ENCODE assay signal across 11 cellular contexts in the genomic region with DNA sequence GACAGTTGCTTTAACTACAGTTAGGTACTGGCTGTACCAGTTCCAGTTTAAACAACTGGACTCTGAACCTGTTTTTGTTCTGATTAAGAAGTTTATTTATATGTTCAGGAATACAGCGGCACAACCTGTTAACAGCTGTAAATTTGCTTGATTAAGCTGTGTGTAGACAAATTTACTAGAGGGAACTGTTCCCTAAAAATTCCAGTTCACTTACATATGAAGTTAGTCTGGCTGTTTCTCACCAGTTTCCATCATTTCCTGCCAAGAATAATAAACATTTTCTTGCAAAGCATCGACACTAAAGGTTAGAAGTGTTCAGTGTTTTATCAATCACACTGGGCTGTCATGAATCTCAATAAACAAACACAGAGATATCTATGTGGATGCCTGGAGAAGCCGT.
DNase-seq lines count a peak whose midpoint lies in the region; ATAC-seq, FAIRE-seq and TF ChIP-seq lines count a peak whose summit lies in the region.
"Had no signal": no experiment of that assay in that cellular context is flagged by ENCODE, and none has a peak within 500 bp of the region (broad histone marks: within the 10 kb centered on the region; RNA-seq: fewer than 3 reads in every experiment).

No MANE protein-coding gene starts in this region.

- peak; percentile 13 for FAIRE-seq in astrocyte (lab: Jason Lieb, UNC)

- TF ChIP-seq CTCF in astrocyte (IDR thresholded peaks at IDR 0.05; ENCODE audit: insufficient read depth, low read depth, low read length) (no peak), prostate gland (IDR thresholded peaks at IDR 0.05) (no peak)

- H3K36me3 ChIP-seq in astrocyte (ENCODE audit: insufficient read depth, low read length) (no peaks in the 10 kb centered on the region), prostate gland (no peaks in the 10 kb centered on the region)
- H3K36me3 ChIP-seq: BLaER1, brain microvascular endothelial cell had no signal

- H3K4me1 ChIP-seq in astrocyte (ENCODE audit: insufficient read depth, low read length) (peaks cover 16% of the 10 kb centered on the region), prostate gland (replicated peaks) (no peaks in the 10 kb centered on the region)
- H3K4me1 ChIP-seq: BLaER1 had no signal

- no peak overlapping the region for H3K4me3 Mint-ChIP-seq in astrocyte (ENCODE audit: unreplicated experiment)
- no peak overlapping the region for H3K4me3 Mint-ChIP-seq in activated T-helper 2 cell treated with anti-CD3 and anti-CD28 coated beads, Interferon-gamma antibody, Interleukin-2, Interleukin-4, amounts not matched to agents 10 μg/mL and 5 μg/mL and 100 μg/mL, durations not matched to agents 14 hours and 24 hours and 36 hours (ENCODE audit: low read depth)

- H3K4me1 Mint-ChIP-seq in astrocyte (ENCODE audit: low read depth, unreplicated experiment): peaks cover 6% of the 10 kb centered on the region
- H3K4me1 Mint-ChIP-seq in activated T-helper 2 cell treated with anti-CD3 and anti-CD28 coated beads, Interferon-gamma antibody, Interleukin-2, Interleukin-4, amounts not matched to agents 10 μg/mL and 5 μg/mL and 100 μg/mL, durations not matched to agents 14 hours and 24 hours and 36 hours (ENCODE audit: low read depth): no peaks in the 10 kb centered on the region

- H3K4me2 ChIP-seq in astrocyte (ENCODE audit: low read length): peak overlapping the region; percentile 11
- H3K4me2 ChIP-seq: BLaER1 had no signal

- H3K27me3 ChIP-seq in astrocyte (ENCODE audit: insufficient read depth, low read length) (no peaks in the 10 kb centered on the region), prostate gland (replicated peaks; ENCODE audit: insufficient read depth) (no peaks in the 10 kb centered on the region)
- H3K27me3 ChIP-seq: BLaER1, brain microvascular endothelial cell had no signal

- H3K9me3 ChIP-seq in astrocyte (ENCODE audit: insufficient read depth, low read depth, low read length): no peaks in the 10 kb centered on the region
- H3K9me3 ChIP-seq in prostate gland: no peaks in the 10 kb centered on the region

- no peaks in the 10 kb centered on the region for H3K36me3 Mint-ChIP-seq in astrocyte (ENCODE audit: low read depth, unreplicated experiment)
- no peaks in the 10 kb centered on the region for H3K36me3 Mint-ChIP-seq in activated T-helper 2 cell treated with anti-CD3 and anti-CD28 coated beads, Interferon-gamma antibody, Interleukin-2, Interleukin-4, amounts not matched to agents 10 μg/mL and 5 μg/mL and 100 μg/mL, durations not matched to agents 14 hours and 24 hours and 36 hours (ENCODE audit: low read depth)

- no peak for TF ChIP-seq POLR2A in prostate gland (IDR thresholded peaks at IDR 0.05)

- H2AFZ ChIP-seq in astrocyte (ENCODE audit: low read depth, low read length): no peak overlapping the region

- no peaks in the 10 kb centered on the region for H3K79me2 ChIP-seq in astrocyte (ENCODE audit: insufficient read depth, low read length)

- no peak for ATAC-seq in HG02642 (IDR thresholded peaks at IDR 0.05; ENCODE audit: poor library complexity, unreplicated experiment)
- ATAC-seq: stimulated activated naive CD8-positive, alpha-beta T cell treated with anti-CD3 and anti-CD28 coated beads, Interleukin-15, Interleukin-2, amounts not matched to agents 100 U/mL and 50 U/mL, for 24 hours had no signal

- DNase-seq in ELR (ENCODE audit: low read depth) (peak; percentile 48), astrocyte (ENCODE audit: low read depth) (peak; percentile 95), glomerular visceral epithelial cell (ENCODE audit: extremely low spot score) (peak; percentile 2), retina (peak; percentile 75), NCI-H2171 (lab: John Stamatoyannopoulos, UW) (no peak), prostate gland (ENCODE audit: low spot score) (no peak)
- no peak for DNase-seq in activated T-helper 2 cell treated with anti-CD3 and anti-CD28 coated beads, Interferon-gamma antibody, Interleukin-2, Interleukin-4, amounts not matched to agents 10 μg/mL and 5 μg/mL and 100 μg/mL, durations not matched to agents 14 hours and 24 hours and 36 hours (ENCODE audit: low spot score)
- DNase-seq: brain microvascular endothelial cell; stimulated activated naive CD8-positive, alpha-beta T cell treated with anti-CD3 and anti-CD28 coated beads, Interleukin-15, Interleukin-2, amounts not matched to agents 100 U/mL and 50 U/mL, for 24 hours had no signal

- H4K20me1 ChIP-seq in astrocyte (ENCODE audit: insufficient read depth, low read length): no peaks in the 10 kb centered on the region
- H4K20me1 ChIP-seq: BLaER1 had no signal

- intact Hi-C loops in activated T-helper 2 cell treated with anti-CD3 and anti-CD28 coated beads, Interferon-gamma antibody, Interleukin-2, Interleukin-4, amounts not matched to agents 10 μg/mL and 5 μg/mL and 100 μg/mL, durations not matched to agents 14 hours and 24 hours and 36 hours (cut with micrococcal nuclease): no loop called here
- intact Hi-C loops in prostate gland (cut with DNase I): no loop called here

- H3K9ac ChIP-seq in astrocyte (ENCODE audit: low read length): no peak overlapping the region
- H3K9ac ChIP-seq: BLaER1 had no signal

- H3K4me3 ChIP-seq in astrocyte (ENCODE audit: insufficient read depth, low read depth, low read length): no peak overlapping the region
- H3K4me3 ChIP-seq in prostate gland: no peak overlapping the region
- H3K4me3 ChIP-seq: BLaER1 had no signal

- H3K9me3 Mint-ChIP-seq in astrocyte (ENCODE audit: unreplicated experiment): no peaks in the 10 kb centered on the region
- no peaks in the 10 kb centered on the region for H3K9me3 Mint-ChIP-seq in activated T-helper 2 cell treated with anti-CD3 and anti-CD28 coated beads, Interferon-gamma antibody, Interleukin-2, Interleukin-4, amounts not matched to agents 10 μg/mL and 5 μg/mL and 100 μg/mL, durations not matched to agents 14 hours and 24 hours and 36 hours

- WGBS in prostate gland: 13% methylated on average over 3 of the region's 3 CpGs

- no peak overlapping the region for H3K27ac Mint-ChIP-seq in astrocyte (ENCODE audit: unreplicated experiment)
- H3K27ac Mint-ChIP-seq in activated T-helper 2 cell treated with anti-CD3 and anti-CD28 coated beads, Interferon-gamma antibody, Interleukin-2, Interleukin-4, amounts not matched to agents 10 μg/mL and 5 μg/mL and 100 μg/mL, durations not matched to agents 14 hours and 24 hours and 36 hours: no peak overlapping the region

- H3K27ac ChIP-seq in astrocyte (ENCODE audit: low read depth, low read length) (no peak overlapping the region), prostate gland (no peak overlapping the region)
- H3K27ac ChIP-seq: BLaER1, brain microvascular endothelial cell had no signal

- H3K27me3 Mint-ChIP-seq in astrocyte (ENCODE audit: low read depth, unreplicated experiment): no peaks in the 10 kb centered on the region
- no peaks in the 10 kb centered on the region for H3K27me3 Mint-ChIP-seq in activated T-helper 2 cell treated with anti-CD3 and anti-CD28 coated beads, Interferon-gamma antibody, Interleukin-2, Interleukin-4, amounts not matched to agents 10 μg/mL and 5 μg/mL and 100 μg/mL, durations not matched to agents 14 hours and 24 hours and 36 hours (ENCODE audit: low read depth)

Comparison
In these comparisons a context has a peak if more than half of its experiments do, and no peak if none do; other contexts are left out.
1. DNase-seq: peak in ELR (single experiment), astrocyte (single experiment), glomerular visceral epithelial cell (single experiment) and retina (single experiment); none in activated T-helper 2 cell treated with anti-CD3 and anti-CD28 coated beads, Interferon-gamma antibody, Interleukin-2, Interleukin-4, amounts not matched to agents 10 μg/mL and 5 μg/mL and 100 μg/mL, durations not matched to agents 14 hours and 24 hours and 36 hours (single experiment), NCI-H2171 (single experiment) and prostate gland (single experiment).